ENCODE assay signal across 8 cellular contexts in genomic region chr16:22898874-22899348, GRCh38.
DNase-seq lines count a peak whose midpoint lies in the region; ATAC-seq and TF ChIP-seq lines count a peak whose summit lies in the region.

No MANE protein-coding gene starts in this region.

- no peak overlapping the region for H2BK120ac ChIP-seq in trophoblast cell (ENCODE audit: insufficient read depth, low read length, poor library complexity)

- no peak overlapping the region for H3K4me3 Mint-ChIP-seq in glutamatergic neuron (ENCODE audit: unreplicated experiment)

- no peak overlapping the region for H2BK5ac ChIP-seq in trophoblast cell (ENCODE audit: low read depth, low read length, poor library complexity)

- DNase-seq in COLO668 (lab: John Stamatoyannopoulos, UW; ENCODE audit: unreplicated experiment): peak; percentile 88
- peak; percentile 34 for DNase-seq in HPDE6-E6E7 (ENCODE audit: extremely low spot score)
- peak; percentile 21 for DNase-seq in activated gamma-delta T cell treated with anti-CD3 and anti-CD28 coated beads, Interleukin-2, amount 50 U/mL, for 16 hours (ENCODE audit: low read depth)
- peak; percentile 76 for DNase-seq in glutamatergic neuron
- peak; percentile 26 to 76 for DNase-seq in trophoblast cell
- DNase-seq in mesenteric fat pad (ENCODE audit: low spot score): no peak

- H4K91ac ChIP-seq in trophoblast cell (ENCODE audit: low read depth, low read length): no peak overlapping the region

- no peaks in the 10 kb centered on the region for H3K36me3 Mint-ChIP-seq in glutamatergic neuron (ENCODE audit: unreplicated experiment)

- no peak overlapping the region for H3K27ac Mint-ChIP-seq in glutamatergic neuron (ENCODE audit: unreplicated experiment)

- H2AFZ ChIP-seq in OCI-LY1 (ENCODE audit: low read length) (no peak overlapping the region), trophoblast cell (ENCODE audit: insufficient read depth, low read length, poor library complexity) (no peak overlapping the region)

- no peak overlapping the region for H4K8ac ChIP-seq in trophoblast cell (ENCODE audit: low read depth, low read length)

- H3K4me2 ChIP-seq in OCI-LY1 (ENCODE audit: low read length) (no peak overlapping the region), trophoblast cell (ENCODE audit: low read length) (no peak overlapping the region)

- H3K36me3 ChIP-seq in OCI-LY1 (ENCODE audit: insufficient read depth, low read length): no peaks in the 10 kb centered on the region
- H3K36me3 ChIP-seq in trophoblast cell (ENCODE audit: control insufficient read depth in 1 of 2, insufficient read depth in 2 of 2, low read length in 2 of 2): no peaks in the 10 kb centered on the region

- H3K27me3 ChIP-seq in OCI-LY1 (ENCODE audit: insufficient read depth, low read length): no peaks in the 10 kb centered on the region
- H3K27me3 ChIP-seq in trophoblast cell (ENCODE audit: insufficient read depth, low read length): no peaks in the 10 kb centered on the region

- no peaks in the 10 kb centered on the region for H3K9me3 ChIP-seq in OCI-LY1 (ENCODE audit: low read length)
- H3K9me3 ChIP-seq in trophoblast cell (ENCODE audit: insufficient read depth, low read depth, low read length): no peaks in the 10 kb centered on the region

- no peak overlapping the region for H3K4ac ChIP-seq in trophoblast cell (ENCODE audit: low read depth, low read length)

- no peaks in the 10 kb centered on the region for H4K20me1 ChIP-seq in OCI-LY1 (ENCODE audit: insufficient read depth, low read length)

- H3K27ac ChIP-seq in OCI-LY1 (ENCODE audit: low read depth, low read length, poor library complexity, severe bottlenecking) (no peak overlapping the region), trophoblast cell (ENCODE audit: low read depth, low read length) (no peak overlapping the region)

- H3F3A ChIP-seq in OCI-LY1 (ENCODE audit: insufficient read depth, low read length): no peaks in the 10 kb centered on the region

- no peaks in the 10 kb centered on the region for H3K4me1 Mint-ChIP-seq in glutamatergic neuron (ENCODE audit: low read depth, unreplicated experiment)

- H3K4me3 ChIP-seq in OCI-LY1 (ENCODE audit: low read depth, low read length, poor library complexity, severe bottlenecking): no peak overlapping the region
- no peak overlapping the region for H3K4me3 ChIP-seq in trophoblast cell (ENCODE audit: low read depth, low read length)

- WGBS in trophoblast cell (ENCODE audit: extremely low coverage, insufficient coverage, insufficient read length): no CpG with 5 or more reads among the region's 10 CpGs

- ATAC-seq in HG03342 (IDR thresholded peaks at IDR 0.05; ENCODE audit: unreplicated experiment): no peak

- peaks cover 2% of the 10 kb centered on the region for H3K9me3 Mint-ChIP-seq in glutamatergic neuron (ENCODE audit: unreplicated experiment)

- H2BK12ac ChIP-seq in trophoblast cell (ENCODE audit: low read length): no peak overlapping the region

- no peaks in the 10 kb centered on the region for H3K79me1 ChIP-seq in trophoblast cell (ENCODE audit: low read length)

- no peaks in the 10 kb centered on the region for H3K79me2 ChIP-seq in OCI-LY1 (ENCODE audit: insufficient read depth, low read length)
- no peaks in the 10 kb centered on the region for H3K79me2 ChIP-seq in trophoblast cell (ENCODE audit: control insufficient read depth, insufficient read depth, low read length, poor library complexity)

- no peak overlapping the region for H2AK5ac ChIP-seq in trophoblast cell (ENCODE audit: low read length)

- H3K9ac ChIP-seq in OCI-LY1 (ENCODE audit: low read length) (no peak overlapping the region), trophoblast cell (ENCODE audit: low read length) (no peak overlapping the region)

- no peak overlapping the region for H3K23ac ChIP-seq in trophoblast cell (ENCODE audit: low read length)

- no peaks in the 10 kb centered on the region for H3K27me3 Mint-ChIP-seq in glutamatergic neuron (ENCODE audit: unreplicated experiment)

- H3K18ac ChIP-seq in trophoblast cell (ENCODE audit: low read length): no peak overlapping the region

- H4K12ac ChIP-seq in trophoblast cell (ENCODE audit: low read depth, low read length): no peak overlapping the region

- H3K9me2 ChIP-seq in OCI-LY1 (ENCODE audit: low read depth, low read length): no peaks in the 10 kb centered on the region

- H3K14ac ChIP-seq in trophoblast cell (ENCODE audit: low read length): no peak overlapping the region

- H3K4me1 ChIP-seq in OCI-LY1 (ENCODE audit: insufficient read depth, low read length, severe bottlenecking) (no peaks in the 10 kb centered on the region), trophoblast cell (ENCODE audit: control insufficient read depth in 1 of 2, insufficient read depth in 2 of 2, low read length in 2 of 2) (no peaks in the 10 kb centered on the region)

- TF ChIP-seq CTCF in OCI-LY1 (IDR thresholded peaks at IDR 0.05; ENCODE audit: low read length): peak; percentile 86
- TF ChIP-seq CTCF in glutamatergic neuron (IDR thresholded peaks at IDR 0.05; ENCODE audit: partially characterized antibody, unreplicated experiment): peak; percentile 92
